24 cellular contexts compared by ENCODE assay signal in the genomic region with DNA sequence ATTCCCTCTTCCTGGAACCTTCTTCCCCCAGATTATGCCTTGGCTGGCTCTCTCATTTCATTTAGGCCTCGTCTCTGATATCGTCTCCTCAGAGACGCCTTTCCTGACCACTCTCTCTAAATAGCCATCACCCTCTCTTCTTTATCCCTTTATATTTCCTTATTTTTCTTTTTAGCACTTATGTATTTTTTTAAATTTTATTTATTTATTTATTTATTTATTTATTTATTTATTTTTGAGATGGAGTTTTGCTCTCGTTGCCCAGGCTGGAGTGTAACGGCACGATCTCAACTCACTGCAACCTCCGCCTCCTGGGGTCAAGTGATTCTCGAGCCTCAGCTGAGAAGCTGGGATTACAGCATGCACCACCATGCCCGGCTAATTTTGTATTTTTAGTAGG. TPM values are rescaled to one million over a fixed set of nuclear protein-coding genes. Genes with fewer than 3 reads are reported as not detected.
DNase-seq lines count a peak whose midpoint lies in the region; ATAC-seq, FAIRE-seq and TF ChIP-seq lines count a peak whose summit lies in the region.
"Had no signal": no experiment of that assay in that cellular context is flagged by ENCODE, and none has a peak within 500 bp of the region (broad histone marks: within the 10 kb centered on the region; RNA-seq: fewer than 3 reads in every experiment).

No MANE protein-coding gene starts in this region.

- H3K4me3 ChIP-seq in A549, result no peak overlapping the region
- H3K4me3 ChIP-seq in HEK293 (ENCODE audit: low read depth, low read length), result no peak overlapping the region
- H3K4me3 ChIP-seq: BLaER1, GM12878 had no signal

- DNase-seq in A549 (ENCODE audit: low read depth in 1 of 2, low spot score in 1 of 2), result no peak
- DNase-seq in mesenteric fat pad (ENCODE audit: low spot score), result peak; percentile 39
- no peak for DNase-seq in NCI-H510A (lab: John Stamatoyannopoulos, UW)
- DNase-seq in SKM-1 treated with dmso at 0.1 percent for 144 hours (lab: John Stamatoyannopoulos, UW; ENCODE audit: unreplicated experiment), result no peak
- DNase-seq: ACHN; BE2C; C1 segment of cervical spinal cord; CD4-positive, alpha-beta memory T cell; CD4-positive, CD25-positive, alpha-beta regulatory T cell; CD8-positive, alpha-beta memory T cell; COR-L47; DMS 273 treated with DMSO at 0.1 percent for 48 hours; DMS153; DMS53; DMS79; DND-41; EL; GDM1 had no signal

- no peak for FAIRE-seq in A549 (lab: Jason Lieb, UNC)
- FAIRE-seq: GM12878, GM12892, GM18507 had no signal

- H3K27ac ChIP-seq in A549 (no peak overlapping the region), HEK293 (ENCODE audit: extremely low read depth, low read depth, low read length) (no peak overlapping the region)
- H3K27ac ChIP-seq: 22Rv1, BLaER1 had no signal

- H3K4me2 ChIP-seq in A549, result no peak overlapping the region
- H3K4me2 ChIP-seq: BLaER1 had no signal

- no peaks in the 10 kb centered on the region for H3K36me3 ChIP-seq in HEK293 (ENCODE audit: control insufficient read depth in 2 of 2, insufficient read depth in 1 of 2, low read length in 2 of 2)
- H3K36me3 ChIP-seq: BE2C, BLaER1 had no signal

- no peak for TF ChIP-seq POLR2A in A549 (IDR thresholded peaks at IDR 0.05; ENCODE audit: low read length)

- no peak for TF ChIP-seq RAD21 in A549 (conservative IDR thresholded peaks at IDR 0.05 in 1 of 2, IDR thresholded peaks at IDR 0.05 in 1 of 2)

- CTCF ChIA-PET in A549 (lab: Yijun Ruan, JAX) (interaction anchor here (2.8 to 13.4 kb wide), 4 partner anchors 16 to 141 kb away, joined by 10 to 154 read pairs (median 30); no protein-coding TSS in a partner anchor), HEK293 (lab: Yijun Ruan, JAX) (interaction anchor here (1.2 to 29.1 kb wide), 3 partner anchors 18 to 174 kb away, joined by 3 to 915 read pairs (median 9); no protein-coding TSS in a partner anchor)

- 90% methylated on average over 9 of the region's 9 CpGs for WGBS in A549 (ENCODE audit: missing lambda C conversion rate)

- H3K9me3 ChIP-seq in A549 (no peaks in the 10 kb centered on the region), HEK293 (ENCODE audit: control insufficient read depth, insufficient read depth, low read depth, low read length) (no peaks in the 10 kb centered on the region)
- H3K9me3 ChIP-seq: BE2C, BLaER1 had no signal

- POLR2A ChIA-PET in A549 (lab: Yijun Ruan, JAX), result no interaction called here
- POLR2A ChIA-PET in HEK293 (lab: Yijun Ruan, JAX), result no interaction called here

- TF ChIP-seq EP300 in A549 (IDR thresholded peaks at IDR 0.05), result no peak

- no peak for ATAC-seq in A549
- ATAC-seq: GM12878 had no signal

- H3K4me1 ChIP-seq in A549, result no peaks in the 10 kb centered on the region
- H3K4me1 ChIP-seq in HEK293 (ENCODE audit: control insufficient read depth, insufficient read depth, low read length), result no peaks in the 10 kb centered on the region
- H3K4me1 ChIP-seq: BE2C, BLaER1 had no signal

- TF ChIP-seq CTCF in A549 (IDR thresholded peaks at IDR 0.05) (no peak), HEK293 (tag by site-specific recombination; IDR thresholded peaks at IDR 0.05) (no peak)

TF ChIP-seq in A549, 52 proteins besides CTCF, POLR2A, EP300 and RAD21:
- TF ChIP-seq ZC3H11A (IDR thresholded peaks at IDR 0.05) (peak; percentile 76), JUNB (IDR thresholded peaks at IDR 0.05) (no peak)

TF ChIP-seq in HEK293, 187 proteins besides CTCF, POLR2A, EP300 and RAD21 (continues in another document):
- TF ChIP-seq GLI2 (tag by site-specific recombination; IDR thresholded peaks at IDR 0.05; ENCODE audit: borderline replicate concordance, low read depth) (no peak; the same call in 1 of the 2 replicates), ZNF19 (tag by site-specific recombination; IDR thresholded peaks at IDR 0.05; ENCODE audit: low read depth) (no peak), PRDM10 (tag by site-specific recombination; IDR thresholded peaks at IDR 0.05) (no peak), ZNF664 (tag by site-specific recombination; IDR thresholded peaks at IDR 0.05) (peak; percentile 41; the same call in 1 of the 2 replicates), SP3 (tag by site-specific recombination; IDR thresholded peaks at IDR 0.05) (no peak), ZNF654 (tag by site-specific recombination; IDR thresholded peaks at IDR 0.05; ENCODE audit: low read depth) (peak; percentile 45), MEIS1 (CRISPR knock-in tag; IDR thresholded peaks at IDR 0.05; ENCODE audit: borderline replicate concordance) (no peak), ZNF404 (tag by site-specific recombination; IDR thresholded peaks at IDR 0.05) (0 out of 2 replicates have a peak, but pooled peaks have one; percentile 42), ZNF184 (tag by site-specific recombination; IDR thresholded peaks at IDR 0.05) (no peak), ZBTB11 (tag by site-specific recombination; conservative IDR thresholded peaks at IDR 0.05; ENCODE audit: low read depth) (peak; percentile 81)
- TF ChIP-seq, protein P1, sequence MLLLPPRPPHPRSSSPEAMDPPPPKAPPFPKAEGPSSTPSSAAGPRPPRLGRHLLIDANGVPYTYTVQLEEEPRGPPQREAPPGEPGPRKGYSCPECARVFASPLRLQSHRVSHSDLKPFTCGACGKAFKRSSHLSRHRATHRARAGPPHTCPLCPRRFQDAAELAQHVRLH (tag by site-specific recombination; IDR thresholded peaks at IDR 0.05), result peak; percentile 53; the same call in 1 of the 2 replicates

RNA-seq across cellular contexts. Expression of gene ATP5MC2, which starts 8.1 kb away (rescaled TPM):
- polyA plus RNA-seq in A549 (2011; rRNA removed) (402 and 678 TPM in 2 replicates), A549 (2017; fragmentation: RNase III; extraction: RNeasy Plus Mini Kit Qiagen cat#74134 plus additional on column Dnase treatment) (540 to 553 TPM (median 542 TPM) in 3 replicates)
- 681 and 867 TPM in 2 replicates for polyA plus RNA-seq in A549 (2012; cell fraction: cytosol; rRNA removed)
- 456 and 509 TPM in 2 replicates for polyA plus RNA-seq in A549 (2012; cell fraction: nucleus; rRNA removed)
- polyA minus RNA-seq in A549 (2011; rRNA and poly(A)+ RNA removed), result 1,209 and 1,762 TPM in 2 replicates
- total RNA-seq in mesenteric fat pad, result 194 TPM

RNA-seq across cellular contexts. Expression of gene CALCOCO1, which starts 43.3 kb away (rescaled TPM):
- 41.5 and 54.5 TPM in 2 replicates for polyA plus RNA-seq in A549 (2011; rRNA removed)
- 15.6 and 21.3 TPM in 2 replicates for polyA plus RNA-seq in A549 (2012; cell fraction: cytosol; rRNA removed)
- 59.4 and 69.1 TPM in 2 replicates for polyA plus RNA-seq in A549 (2012; cell fraction: nucleus; rRNA removed)
- 18.7 to 28.8 TPM (median 28.7 TPM) in 3 replicates for polyA plus RNA-seq in A549 (2017; fragmentation: RNase III; extraction: RNeasy Plus Mini Kit Qiagen cat#74134 plus additional on column Dnase treatment)
- polyA minus RNA-seq in A549 (2011; rRNA and poly(A)+ RNA removed), result 49.6 and 75.0 TPM in 2 replicates
- total RNA-seq in mesenteric fat pad, result 165 TPM

RNA-seq across cellular contexts. Expression of gene ATF7, which starts 57.8 kb away (rescaled TPM):
- polyA plus RNA-seq in A549 (2011; rRNA removed), result 38.7 and 38.9 TPM in 2 replicates
- polyA plus RNA-seq in A549 (2012; cell fraction: cytosol; rRNA removed), result 13.3 and 13.9 TPM in 2 replicates
- 15.2 and 21.6 TPM in 2 replicates for polyA plus RNA-seq in A549 (2012; cell fraction: nucleus; rRNA removed)
- polyA plus RNA-seq in A549 (2017; fragmentation: RNase III; extraction: RNeasy Plus Mini Kit Qiagen cat#74134 plus additional on column Dnase treatment), result 22.9 to 23.3 TPM (median 23.0 TPM) in 3 replicates
- polyA minus RNA-seq in A549 (2011; rRNA and poly(A)+ RNA removed), result 38.8 and 40.4 TPM in 2 replicates
- total RNA-seq in mesenteric fat pad, result 44.7 TPM

Comparison
In these comparisons a context has a peak if more than half of its experiments do, and no peak if none do; other contexts are left out.
1. Of the 5 proteins assayed by ChIP-seq in both HEK293 and A549: peak only in HEK293: REST; only in A549: none; in both: none; in neither: 4.